In the genomic region with DNA sequence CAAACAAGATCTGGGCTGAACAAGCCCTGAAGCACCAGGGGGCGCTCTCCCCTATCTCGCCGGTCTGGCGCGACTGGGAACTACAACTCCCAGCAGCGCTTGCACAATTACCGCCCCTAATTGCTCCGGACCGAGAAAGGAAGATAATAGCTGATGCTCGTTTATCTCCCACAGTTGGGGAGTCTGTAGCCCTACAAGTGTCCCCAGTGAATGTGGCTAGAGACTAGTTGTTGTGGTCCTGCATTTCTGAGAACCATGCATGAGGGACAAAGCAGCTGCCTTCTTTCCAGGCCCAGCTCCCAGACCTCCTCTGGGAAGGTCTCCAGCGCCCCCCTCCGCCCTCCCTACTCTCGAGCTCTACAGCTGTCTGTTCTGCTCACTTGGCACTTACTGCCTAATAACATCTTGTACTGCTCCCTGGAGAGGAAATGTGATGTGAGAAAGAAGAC, we compare ENCODE assay signal across 1 cellular context.
TF ChIP-seq lines count a peak whose summit lies in the region.

No MANE protein-coding gene starts in this region.

TF ChIP-seq in HepG2, 621 proteins besides CTCF, POLR2A, EP300 and RAD21 (continues in another document):
- TF ChIP-seq, protein P1, sequence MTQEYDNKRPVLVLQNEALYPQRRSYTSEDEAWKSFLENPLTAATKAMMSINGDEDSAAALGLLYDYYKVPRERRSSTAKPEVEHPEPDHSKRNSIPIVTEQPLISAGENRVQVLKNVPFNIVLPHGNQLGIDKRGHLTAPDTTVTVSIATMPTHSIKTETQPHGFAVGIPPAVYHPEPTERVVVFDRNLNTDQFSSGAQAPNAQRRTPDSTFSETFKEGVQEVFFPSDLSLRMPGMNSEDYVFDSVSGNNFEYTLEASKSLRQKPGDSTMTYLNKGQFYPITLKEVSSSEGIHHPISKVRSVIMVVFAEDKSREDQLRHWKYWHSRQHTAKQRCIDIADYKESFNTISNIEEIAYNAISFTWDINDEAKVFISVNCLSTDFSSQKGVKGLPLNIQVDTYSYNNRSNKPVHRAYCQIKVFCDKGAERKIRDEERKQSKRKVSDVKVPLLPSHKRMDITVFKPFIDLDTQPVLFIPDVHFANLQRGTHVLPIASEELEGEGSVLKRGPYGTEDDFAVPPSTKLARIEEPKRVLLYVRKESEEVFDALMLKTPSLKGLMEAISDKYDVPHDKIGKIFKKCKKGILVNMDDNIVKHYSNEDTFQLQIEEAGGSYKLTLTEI (CRISPR knock-in tag; conservative IDR thresholded peaks at IDR 0.05) = no peak
- TF ChIP-seq SNAPC5 (CRISPR knock-in tag; IDR thresholded peaks at IDR 0.05; ENCODE audit: borderline replicate concordance) (no peak), POLR2AphosphoS2 (IDR thresholded peaks at IDR 0.05; ENCODE audit: low read depth, low read length) (no peak), HOMEZ (CRISPR knock-in tag; IDR thresholded peaks at IDR 0.05; ENCODE audit: low read depth) (no peak), DNMT1 (CRISPR knock-in tag; IDR thresholded peaks at IDR 0.05) (no peak), RBAK (CRISPR knock-in tag; IDR thresholded peaks at IDR 0.05) (no peak), ZNF335 (CRISPR knock-in tag; IDR thresholded peaks at IDR 0.05) (no peak), ZSCAN21 (CRISPR knock-in tag; IDR thresholded peaks at IDR 0.05; ENCODE audit: borderline replicate concordance) (no peak), PHF8 (CRISPR knock-in tag; IDR thresholded peaks at IDR 0.05) (no peak), SNAI1 (CRISPR knock-in tag; IDR thresholded peaks at IDR 0.05; ENCODE audit: borderline replicate concordance) (no peak; the same call in 1 of the 2 replicates), ZNF550 (CRISPR knock-in tag; IDR thresholded peaks at IDR 0.05; ENCODE audit: borderline replicate concordance) (no peak), FOXK1 (CRISPR knock-in tag; IDR thresholded peaks at IDR 0.05; ENCODE audit: borderline replicate concordance, low read depth) (no peak), ZZZ3 (CRISPR knock-in tag; IDR thresholded peaks at IDR 0.05; ENCODE audit: borderline replicate concordance) (no peak), ZNF44 (CRISPR knock-in tag; IDR thresholded peaks at IDR 0.05) (no peak), ZBTB8A (CRISPR knock-in tag; IDR thresholded peaks at IDR 0.05; ENCODE audit: borderline replicate concordance, low read depth) (no peak), ZNF552 (CRISPR knock-in tag; IDR thresholded peaks at IDR 0.05; ENCODE audit: borderline replicate concordance) (no peak), ZNF766 (CRISPR knock-in tag; IDR thresholded peaks at IDR 0.05; ENCODE audit: borderline replicate concordance) (no peak), ZNF720 (CRISPR knock-in tag; IDR thresholded peaks at IDR 0.05) (no peak), CEBPB (IDR thresholded peaks at IDR 0.05; ENCODE audit: borderline replicate concordance, low read depth, low read length) (peak; percentile 86; the same call in 1 of the 2 replicates), ZNF556 (CRISPR knock-in tag; IDR thresholded peaks at IDR 0.05; ENCODE audit: borderline replicate concordance) (no peak), KLF12 (CRISPR knock-in tag; IDR thresholded peaks at IDR 0.05; ENCODE audit: borderline replicate concordance) (no peak), ETV6 (CRISPR knock-in tag; conservative IDR thresholded peaks at IDR 0.05) (no peak), ZNF572 (CRISPR knock-in tag; IDR thresholded peaks at IDR 0.05) (no peak), ZMYM3 (CRISPR knock-in tag; IDR thresholded peaks at IDR 0.05) (no peak), ZNF414 (CRISPR knock-in tag; IDR thresholded peaks at IDR 0.05) (no peak), NBN (conservative IDR thresholded peaks at IDR 0.05) (no peak), MAFG (CRISPR knock-in tag; IDR thresholded peaks at IDR 0.05) (no peak), ZNF12 (CRISPR knock-in tag; IDR thresholded peaks at IDR 0.05) (no peak), ZNF441 (CRISPR knock-in tag; IDR thresholded peaks at IDR 0.05; ENCODE audit: borderline replicate concordance) (no peak), POLR2AphosphoS5 (IDR thresholded peaks at IDR 0.05; ENCODE audit: low read depth, low read length) (no peak), ISX (CRISPR knock-in tag; conservative IDR thresholded peaks at IDR 0.05) (no peak), JUND (CRISPR knock-in tag; IDR thresholded peaks at IDR 0.05) (peak; percentile 38; the same call in 1 of the 2 replicates), ZNF260 (CRISPR knock-in tag; IDR thresholded peaks at IDR 0.05; ENCODE audit: borderline replicate concordance, low read depth) (no peak), TCF7 (IDR thresholded peaks at IDR 0.05; ENCODE audit: low read depth) (no peak), ELF1 (CRISPR knock-in tag; IDR thresholded peaks at IDR 0.05) (peak; percentile 40; the same call in 1 of the 2 replicates), GMEB2 (CRISPR knock-in tag; IDR thresholded peaks at IDR 0.05; ENCODE audit: low read depth) (no peak), SRSF9 (IDR thresholded peaks at IDR 0.05; ENCODE audit: borderline replicate concordance, insufficient read depth, low read depth, low read length, poor library complexity, severe bottlenecking) (no peak), ZKSCAN8 (CRISPR knock-in tag; IDR thresholded peaks at IDR 0.05; ENCODE audit: borderline replicate concordance) (no peak), ZNF703 (CRISPR knock-in tag; IDR thresholded peaks at IDR 0.05; ENCODE audit: borderline replicate concordance) (no peak), ZNF136 (CRISPR knock-in tag; IDR thresholded peaks at IDR 0.05; ENCODE audit: low read depth) (no peak), ZNF296 (CRISPR knock-in tag; conservative IDR thresholded peaks at IDR 0.05) (no peak), FLYWCH1 (CRISPR knock-in tag; IDR thresholded peaks at IDR 0.05) (no peak), ELF3 (CRISPR knock-in tag; IDR thresholded peaks at IDR 0.05) (no peak)
- TF ChIP-seq, protein P2, sequence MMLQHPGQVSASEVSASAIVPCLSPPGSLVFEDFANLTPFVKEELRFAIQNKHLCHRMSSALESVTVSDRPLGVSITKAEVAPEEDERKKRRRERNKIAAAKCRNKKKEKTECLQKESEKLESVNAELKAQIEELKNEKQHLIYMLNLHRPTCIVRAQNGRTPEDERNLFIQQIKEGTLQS (CRISPR knock-in tag; IDR thresholded peaks at IDR 0.05) = no peak
- TF ChIP-seq, protein P3, sequence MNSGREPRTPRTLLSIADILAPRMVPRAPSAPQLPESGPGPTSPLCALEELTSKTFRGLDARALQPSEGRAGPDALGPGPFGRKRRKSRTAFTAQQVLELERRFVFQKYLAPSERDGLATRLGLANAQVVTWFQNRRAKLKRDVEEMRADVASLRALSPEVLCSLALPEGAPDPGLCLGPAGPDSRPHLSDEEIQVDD (CRISPR knock-in tag; IDR thresholded peaks at IDR 0.05; ENCODE audit: borderline replicate concordance) = no peak
- TF ChIP-seq, protein P4, sequence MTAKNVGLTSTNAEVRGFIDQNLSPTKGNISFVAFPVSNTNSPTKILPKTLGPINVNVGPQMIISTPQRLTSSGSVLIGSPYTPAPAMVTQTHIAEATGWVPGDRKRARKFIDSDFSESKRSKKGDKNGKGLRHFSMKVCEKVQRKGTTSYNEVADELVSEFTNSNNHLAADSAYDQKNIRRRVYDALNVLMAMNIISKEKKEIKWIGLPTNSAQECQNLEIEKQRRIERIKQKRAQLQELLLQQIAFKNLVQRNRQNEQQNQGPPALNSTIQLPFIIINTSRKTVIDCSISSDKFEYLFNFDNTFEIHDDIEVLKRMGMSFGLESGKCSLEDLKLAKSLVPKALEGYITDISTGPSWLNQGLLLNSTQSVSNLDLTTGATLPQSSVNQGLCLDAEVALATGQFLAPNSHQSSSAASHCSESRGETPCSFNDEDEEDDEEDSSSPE (CRISPR knock-in tag; IDR thresholded peaks at IDR 0.05) = no peak
- TF ChIP-seq, protein P5, sequence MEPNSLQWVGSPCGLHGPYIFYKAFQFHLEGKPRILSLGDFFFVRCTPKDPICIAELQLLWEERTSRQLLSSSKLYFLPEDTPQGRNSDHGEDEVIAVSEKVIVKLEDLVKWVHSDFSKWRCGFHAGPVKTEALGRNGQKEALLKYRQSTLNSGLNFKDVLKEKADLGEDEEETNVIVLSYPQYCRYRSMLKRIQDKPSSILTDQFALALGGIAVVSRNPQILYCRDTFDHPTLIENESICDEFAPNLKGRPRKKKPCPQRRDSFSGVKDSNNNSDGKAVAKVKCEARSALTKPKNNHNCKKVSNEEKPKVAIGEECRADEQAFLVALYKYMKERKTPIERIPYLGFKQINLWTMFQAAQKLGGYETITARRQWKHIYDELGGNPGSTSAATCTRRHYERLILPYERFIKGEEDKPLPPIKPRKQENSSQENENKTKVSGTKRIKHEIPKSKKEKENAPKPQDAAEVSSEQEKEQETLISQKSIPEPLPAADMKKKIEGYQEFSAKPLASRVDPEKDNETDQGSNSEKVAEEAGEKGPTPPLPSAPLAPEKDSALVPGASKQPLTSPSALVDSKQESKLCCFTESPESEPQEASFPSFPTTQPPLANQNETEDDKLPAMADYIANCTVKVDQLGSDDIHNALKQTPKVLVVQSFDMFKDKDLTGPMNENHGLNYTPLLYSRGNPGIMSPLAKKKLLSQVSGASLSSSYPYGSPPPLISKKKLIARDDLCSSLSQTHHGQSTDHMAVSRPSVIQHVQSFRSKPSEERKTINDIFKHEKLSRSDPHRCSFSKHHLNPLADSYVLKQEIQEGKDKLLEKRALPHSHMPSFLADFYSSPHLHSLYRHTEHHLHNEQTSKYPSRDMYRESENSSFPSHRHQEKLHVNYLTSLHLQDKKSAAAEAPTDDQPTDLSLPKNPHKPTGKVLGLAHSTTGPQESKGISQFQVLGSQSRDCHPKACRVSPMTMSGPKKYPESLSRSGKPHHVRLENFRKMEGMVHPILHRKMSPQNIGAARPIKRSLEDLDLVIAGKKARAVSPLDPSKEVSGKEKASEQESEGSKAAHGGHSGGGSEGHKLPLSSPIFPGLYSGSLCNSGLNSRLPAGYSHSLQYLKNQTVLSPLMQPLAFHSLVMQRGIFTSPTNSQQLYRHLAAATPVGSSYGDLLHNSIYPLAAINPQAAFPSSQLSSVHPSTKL (CRISPR knock-in tag; IDR thresholded peaks at IDR 0.05) = 0 out of 2 replicates have a peak, but pooled peaks have one; percentile 19
- TF ChIP-seq, protein P6, sequence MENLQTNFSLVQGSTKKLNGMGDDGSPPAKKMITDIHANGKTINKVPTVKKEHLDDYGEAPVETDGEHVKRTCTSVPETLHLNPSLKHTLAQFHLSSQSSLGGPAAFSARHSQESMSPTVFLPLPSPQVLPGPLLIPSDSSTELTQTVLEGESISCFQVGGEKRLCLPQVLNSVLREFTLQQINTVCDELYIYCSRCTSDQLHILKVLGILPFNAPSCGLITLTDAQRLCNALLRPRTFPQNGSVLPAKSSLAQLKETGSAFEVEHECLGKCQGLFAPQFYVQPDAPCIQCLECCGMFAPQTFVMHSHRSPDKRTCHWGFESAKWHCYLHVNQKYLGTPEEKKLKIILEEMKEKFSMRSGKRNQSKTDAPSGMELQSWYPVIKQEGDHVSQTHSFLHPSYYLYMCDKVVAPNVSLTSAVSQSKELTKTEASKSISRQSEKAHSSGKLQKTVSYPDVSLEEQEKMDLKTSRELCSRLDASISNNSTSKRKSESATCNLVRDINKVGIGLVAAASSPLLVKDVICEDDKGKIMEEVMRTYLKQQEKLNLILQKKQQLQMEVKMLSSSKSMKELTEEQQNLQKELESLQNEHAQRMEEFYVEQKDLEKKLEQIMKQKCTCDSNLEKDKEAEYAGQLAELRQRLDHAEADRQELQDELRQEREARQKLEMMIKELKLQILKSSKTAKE (CRISPR knock-in tag; IDR thresholded peaks at IDR 0.05; ENCODE audit: borderline replicate concordance) = no peak
- TF ChIP-seq, protein P7, sequence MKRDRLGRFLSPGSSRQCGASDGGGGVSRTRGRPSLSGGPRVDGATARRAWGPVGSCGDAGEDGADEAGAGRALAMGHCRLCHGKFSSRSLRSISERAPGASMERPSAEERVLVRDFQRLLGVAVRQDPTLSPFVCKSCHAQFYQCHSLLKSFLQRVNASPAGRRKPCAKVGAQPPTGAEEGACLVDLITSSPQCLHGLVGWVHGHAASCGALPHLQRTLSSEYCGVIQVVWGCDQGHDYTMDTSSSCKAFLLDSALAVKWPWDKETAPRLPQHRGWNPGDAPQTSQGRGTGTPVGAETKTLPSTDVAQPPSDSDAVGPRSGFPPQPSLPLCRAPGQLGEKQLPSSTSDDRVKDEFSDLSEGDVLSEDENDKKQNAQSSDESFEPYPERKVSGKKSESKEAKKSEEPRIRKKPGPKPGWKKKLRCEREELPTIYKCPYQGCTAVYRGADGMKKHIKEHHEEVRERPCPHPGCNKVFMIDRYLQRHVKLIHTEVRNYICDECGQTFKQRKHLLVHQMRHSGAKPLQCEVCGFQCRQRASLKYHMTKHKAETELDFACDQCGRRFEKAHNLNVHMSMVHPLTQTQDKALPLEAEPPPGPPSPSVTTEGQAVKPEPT (CRISPR knock-in tag; IDR thresholded peaks at IDR 0.05; ENCODE audit: low read depth) = no peak
